ENCODE assay signal across 17 cellular contexts in the genomic region with DNA sequence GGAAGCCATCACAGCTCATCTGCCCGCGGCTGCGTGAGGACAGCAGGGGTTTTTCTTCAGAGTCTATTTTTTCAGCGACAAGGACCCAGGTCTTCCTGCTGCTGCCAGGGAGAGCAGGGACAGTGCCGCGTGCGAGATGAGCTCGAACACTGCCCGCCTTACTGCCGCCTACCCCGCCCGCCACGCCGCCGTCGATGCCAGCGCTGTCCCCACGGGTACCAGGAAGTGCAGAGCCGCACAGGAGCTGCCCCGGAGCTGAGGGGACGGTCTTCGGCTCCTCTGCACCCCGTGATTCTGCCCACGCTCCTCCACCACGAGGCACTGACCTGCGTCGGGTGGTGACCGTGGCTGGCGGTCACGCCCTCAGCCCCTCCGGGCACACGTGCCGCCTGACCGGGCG.
"Had no signal": no experiment of that assay in that cellular context is flagged by ENCODE, and none has a peak within 500 bp of the region (broad histone marks: within the 10 kb centered on the region; RNA-seq: fewer than 3 reads in every experiment).

No MANE protein-coding gene starts in this region.

- DNase-seq: activated CD4-positive, alpha-beta T cell treated with anti-CD3 and anti-CD28 coated beads for 36 hours; activated CD4-positive, CD25-positive, alpha-beta regulatory T cell; activated CD8-positive, alpha-beta memory T cell treated with anti-CD3 and anti-CD28 coated beads, Interleukin-2, amount 10 ng/mL, durations not matched to agents 7 days and 5 days; activated CD8-positive, alpha-beta T cell treated with anti-CD3 and anti-CD28 coated beads, Interleukin-2, amount 10 ng/mL, durations not matched to agents 7 days and 5 days; activated T-cell treated with anti-CD3 and anti-CD28 coated beads, Interleukin-2, amount 50 U/mL, for 48 hours; effector CD8-positive, alpha-beta T cell; left cardiac atrium; mammary epithelial cell; midbrain; naive thymus-derived CD4-positive, alpha-beta T cell; pancreas; stimulated activated CD4-positive, alpha-beta T cell treated with anti-CD3 and anti-CD28 coated beads, Interleukin-1b, Interleukin-23, amount 100 ng/mL, for 48 hours; stimulated activated naive CD4-positive, alpha-beta T cell treated with Interleukin-2 at 50 U/mL for 16 hours had no signal

- H3K4me1 ChIP-seq: pancreas had no signal

- H3K27me3 ChIP-seq: pancreas, tibial nerve had no signal

- H3K9me3 ChIP-seq: pancreas, prostate gland, tibial nerve had no signal

- ATAC-seq: activated CD4-positive, alpha-beta T cell treated with anti-CD3 and anti-CD28 coated beads for 36 hours; activated CD8-positive, alpha-beta memory T cell treated with anti-CD3 and anti-CD28 coated beads, Interleukin-2, amount 10 ng/mL, durations not matched to agents 7 days and 5 days; activated CD8-positive, alpha-beta T cell treated with anti-CD3 and anti-CD28 coated beads, Interleukin-2, amount 10 ng/mL, durations not matched to agents 7 days and 5 days; activated naive CD4-positive, alpha-beta T cell treated with anti-CD3 and anti-CD28 coated beads, Interleukin-2, amount 50 U/mL, for 72 hours; left cardiac atrium; naive thymus-derived CD4-positive, alpha-beta T cell; pancreas had no signal

- H3K4me3 ChIP-seq: pancreas, prostate gland, smooth muscle cell, tibial nerve had no signal

- H3K4me2 ChIP-seq: smooth muscle cell had no signal

- H3K27ac ChIP-seq: pancreas, prostate gland, tibial nerve had no signal
